In the genomic region with DNA sequence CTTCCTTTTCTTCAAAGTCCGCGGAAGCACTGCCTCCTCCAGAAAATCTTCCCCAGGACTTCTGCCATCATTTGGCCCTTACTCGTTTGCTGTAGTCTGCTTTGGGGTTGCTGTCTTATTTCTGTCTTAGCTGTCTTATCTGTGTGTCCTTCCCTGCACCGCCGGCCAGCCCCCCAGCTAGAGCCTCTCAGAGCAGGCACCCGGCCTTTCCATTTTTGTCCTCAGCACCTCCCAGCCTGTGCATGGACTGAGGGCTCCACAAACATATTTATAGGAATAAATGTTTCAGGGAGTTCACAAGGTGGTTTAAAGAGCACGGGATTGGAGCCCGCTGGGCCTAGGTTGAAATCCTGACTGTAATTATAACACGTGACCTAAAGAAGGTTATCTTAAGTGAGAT, we compare ENCODE assay signal across 31 cellular contexts. TPM values are rescaled to one million over a fixed set of nuclear protein-coding genes. Genes with fewer than 3 reads are reported as not detected.
"Had no signal": no experiment of that assay in that cellular context is flagged by ENCODE, and none has a peak within 500 bp of the region (broad histone marks: within the 10 kb centered on the region; RNA-seq: fewer than 3 reads in every experiment).

No MANE protein-coding gene starts in this region.

- H3K27ac ChIP-seq: KMS-11, Peyer's patch, RWPE1, SJCRH30, SK-N-MC, WERI-Rb-1 had no signal

- DNase-seq: activated CD4-positive, alpha-beta T cell treated with anti-CD3 and anti-CD28 coated beads for 36 hours; activated CD4-positive, alpha-beta T cell treated with anti-CD3 and anti-CD28 coated beads, Interleukin-2, amount 10 ng/mL, durations not matched to agents 7 days and 5 days; activated CD4-positive, alpha-beta T cell treated with anti-CD3 and anti-CD28 coated beads, Interleukin-2, amount 50 U/mL, for 48 hours; activated CD8-positive, alpha-beta T cell treated with anti-CD3 and anti-CD28 coated beads, Interleukin-2, amount 10 ng/mL, durations not matched to agents 7 days and 5 days; activated gamma-delta T cell; activated naive CD4-positive, alpha-beta T cell treated with Interleukin-2 at 50 U/mL for 16 hours; activated T-cell treated with anti-CD3 and anti-CD28 coated beads, Interleukin-2, amount 50 U/mL, for 24 hours; anterior cingulate cortex; central memory CD4-positive, alpha-beta T cell; MM.1S; MV-4-11; NCI-H1092; NCI-H1436 treated with DMSO at 0.1 percent for 48 hours; NCI-H1694 treated with DMSO at 0.1 percent for 48 hours; NCI-H2029; NCI-H345; NCI-H524 treated with DMSO at 0.1 percent for 48 hours; PC-3; SJCRH30; T1000 had no signal

- H3K9me3 ChIP-seq: Peyer's patch, SJCRH30 had no signal

- H3K4me1 ChIP-seq: SJCRH30 had no signal

- H3K27me3 ChIP-seq: Peyer's patch had no signal

- ATAC-seq: activated CD4-positive, alpha-beta T cell treated with anti-CD3 and anti-CD28 coated beads for 36 hours; activated CD8-positive, alpha-beta T cell treated with anti-CD3 and anti-CD28 coated beads, Interleukin-2, amount 10 ng/mL, durations not matched to agents 7 days and 5 days; PC-3; Right ventricle myocardium inferior had no signal

- H3K4me3 ChIP-seq: Peyer's patch, SJCRH30, SK-N-MC had no signal

- H3K36me3 ChIP-seq: Peyer's patch, SJCRH30, WERI-Rb-1 had no signal

- FAIRE-seq: bronchial epithelial cell had no signal

RNA-seq across cellular contexts. Expression of a gene that starts 8.1 kb away (rescaled TPM):
- total RNA-seq: activated CD4-positive, alpha-beta T cell treated with anti-CD3 and anti-CD28 coated beads, Interleukin-2, amount 10 ng/mL, durations not matched to agents 7 days and 5 days; activated CD8-positive, alpha-beta T cell treated with anti-CD3 and anti-CD28 coated beads, Interleukin-2, amount 10 ng/mL, durations not matched to agents 7 days and 5 days; bronchial epithelial cell; LHCN-M2; NCI-H460; PC-3; SJCRH30; T-helper 1 cell treated with Interleukin-12 subunit alpha and Interleukin-12 subunit beta and Interleukin-4 antibody, amounts not matched to agents 30 ng/mL and 1 ng/mL, for 36 hours; T-helper 2 cell treated with Interferon-gamma antibody and Interleukin-4, amounts not matched to agents 100 ng/mL and 5 ng/mL, for 36 hours had no signal
